8 cellular contexts compared by ENCODE assay signal in genomic region chr5:1653708-1654651, GRCh38.
DNase-seq lines count a peak whose midpoint lies in the region; ATAC-seq, FAIRE-seq and TF ChIP-seq lines count a peak whose summit lies in the region.
"Not testable (repeated sequence)": the region's sequence is repeated elsewhere in the genome, so short reads cannot be mapped to it uniquely, and the experiment has no call there.

No MANE protein-coding gene starts in this region.

- H3K9me3 ChIP-seq in GM12878 (replicated peaks; ENCODE audit: control insufficient read depth, insufficient read depth, low read length); right cardiac atrium (ENCODE audit: control insufficient read depth, low read length): not testable (repeated sequence)

- H3K9me3 Mint-ChIP-seq in activated B cell treated with CpG ODN at 0.5 μM for 24 hours: not testable (repeated sequence)

- H3K4me2 ChIP-seq in GM12878 (ENCODE audit: control insufficient read depth, insufficient read depth): peak overlapping the region; percentile 48; the same call in 1 of the 2 replicates

- 2% methylated on average over 32 of the region's 58 CpGs for WGBS in GM12878 (ENCODE audit: insufficient coverage, insufficient replicate concordance, low lambda C conversion rate, missing lambda C conversion rate)
- WGBS in right cardiac atrium: 7% methylated on average over 50 of the region's 58 CpGs

- not testable (repeated sequence) for H3K36me3 Mint-ChIP-seq in activated B cell treated with CpG ODN at 0.5 μM for 24 hours (ENCODE audit: low read depth)

- not testable (repeated sequence) for H4K20me1 ChIP-seq in GM12878 (ENCODE audit: control insufficient read depth, insufficient read depth)

- intact Hi-C loops in activated B cell treated with CpG ODN at 0.5 μM for 24 hours (cut with micrococcal nuclease) (loop anchor here (5.0 kb wide), 1 partner anchor 143 kb away; the partner anchor contains the start of gene MRPL36), right cardiac atrium (cut with DNase I) (loop anchor here in 1 of 4 donors (10.0 kb wide), 1 partner anchor 489 kb away; no protein-coding TSS in a partner anchor)
- intact Hi-C loops in GM12878 (cut with micrococcal nuclease; ENCODE audit: unreplicated experiment): not testable (repeated sequence)

- not testable (repeated sequence) for FAIRE-seq in GM12878 (lab: Jason Lieb, UNC)

- RAD21 ChIA-PET in GM12878 (lab: Charles Lee; ENCODE audit: unreplicated experiment): interaction anchor here (1.0 to 1.9 kb wide), 3 partner anchors 9 to 446 kb away, joined by 4 to 6 read pairs (median 5); no protein-coding TSS in a partner anchor

- H3K79me2 ChIP-seq in GM12878 (ENCODE audit: control insufficient read depth, insufficient read depth, low read length): not testable (repeated sequence)

- not testable (repeated sequence) for H2AFZ ChIP-seq in GM12878 (ENCODE audit: control insufficient read depth, low read depth, low read length)

- TF ChIP-seq RAD21 in GM12878 (IDR thresholded peaks at IDR 0.05; ENCODE audit: insufficient read depth, low read depth, low read length): peak; percentile 4; the same call in 1 of the 2 replicates

- H3K9ac ChIP-seq in GM12878 (ENCODE audit: control insufficient read depth, insufficient read depth, low read length): not testable (repeated sequence)

- H3K4me1 ChIP-seq in GM12878 (ENCODE audit: control insufficient read depth, insufficient read depth, low read length); right cardiac atrium (ENCODE audit: control insufficient read depth, insufficient read depth, low read length): not testable (repeated sequence)

- SMC1A ChIA-PET in GM12878 (lab: Charles Lee; ENCODE audit: uncharacterized antibody, unreplicated experiment): not testable (repeated sequence)

- not testable (repeated sequence) for DNase-seq in BJ (ENCODE audit: low read depth); Jurkat, Clone E6-1 (ENCODE audit: low read depth, low spot score); GM12878 (ENCODE audit: low read depth, low spot score)
- DNase-seq in activated B cell treated with CpG ODN at 0.5 μM for 24 hours (peak; percentile 61), right cardiac atrium (peak in 1 of 3 donors; percentile 67), retina (peak; percentile 65)

- peak overlapping the region; percentile 66 for H3K4me3 Mint-ChIP-seq in activated B cell treated with CpG ODN at 0.5 μM for 24 hours

- POLR2A ChIA-PET in BJ (lab: Charles Lee); GM12878 (lab: Charles Lee): not testable (repeated sequence)
- POLR2A ChIA-PET in activated B cell treated with CpG ODN at 0.5 μM for 24 hours (lab: Charles Lee): interaction anchor here (0.9 to 1.8 kb wide), 9 partner anchors 9 to 761 kb away, joined by 3 to 6 read pairs (median 4); partner anchors contain the start of genes BRD9, NDUFS6 and TRIP13

- H3K4me3 ChIP-seq in BJ (ENCODE audit: low read depth, low read length): peak overlapping the region; percentile 27
- H3K4me3 ChIP-seq in Jurkat, Clone E6-1 (ENCODE audit: low read length): peak overlapping the region; percentile 37
- H3K4me3 ChIP-seq in GM12878; right cardiac atrium (ENCODE audit: low read length): not testable (repeated sequence)

- not testable (repeated sequence) for H3K27ac ChIP-seq in GM12878 (ENCODE audit: control insufficient read depth, insufficient read depth); right cardiac atrium (ENCODE audit: low read length)

- ATAC-seq in GM19043 (IDR thresholded peaks at IDR 0.05; ENCODE audit: low read depth, unreplicated experiment) (peak; percentile 78), HG02763 (IDR thresholded peaks at IDR 0.05; ENCODE audit: unreplicated experiment) (peak; percentile 89), activated B cell treated with CpG ODN at 0.5 μM for 24 hours (ENCODE audit: low read depth) (peak; percentile 83), GM12878 (peak; percentile 97), right cardiac atrium (peak; percentile 84 to 89)

- CTCF ChIA-PET in BJ (lab: Yijun Ruan, JAX) (interaction anchor here (0.8 to 2.0 kb wide), 11 partner anchors 9 to 730 kb away, joined by 3 to 11 read pairs (median 4); no protein-coding TSS in a partner anchor), activated B cell treated with CpG ODN at 0.5 μM for 24 hours (lab: Charles Lee) (interaction anchor here (1.2 to 2.5 kb wide), 5 partner anchors 9 to 730 kb away, joined by 3 to 12 read pairs (median 6); no protein-coding TSS in a partner anchor), GM12878 (lab: Yijun Ruan, JAX) (interaction anchor here (0.6 to 1.9 kb wide), 10 partner anchors 9 to 1435 kb away, joined by 3 to 12 read pairs (median 4); no protein-coding TSS in a partner anchor)

- H3K27me3 ChIP-seq in BJ (ENCODE audit: control insufficient read depth, insufficient read depth, low read length): peaks cover 14% of the 10 kb centered on the region
- not testable (repeated sequence) for H3K27me3 ChIP-seq in GM12878 (replicated peaks in 1 of 2; ENCODE audit: control insufficient read depth in 2 of 2, insufficient read depth in 2 of 2, low read length in 1 of 2); right cardiac atrium (ENCODE audit: control insufficient read depth, insufficient read depth)

- H3K27ac Mint-ChIP-seq in activated B cell treated with CpG ODN at 0.5 μM for 24 hours: not testable (repeated sequence)

- peaks cover 32% of the 10 kb centered on the region for H3K4me1 Mint-ChIP-seq in activated B cell treated with CpG ODN at 0.5 μM for 24 hours

- H3K27me3 Mint-ChIP-seq in activated B cell treated with CpG ODN at 0.5 μM for 24 hours: peaks cover 22% of the 10 kb centered on the region

- not testable (repeated sequence) for H3K36me3 ChIP-seq in BJ (ENCODE audit: control insufficient read depth, insufficient read depth, low read length); GM12878 (ENCODE audit: control insufficient read depth in 2 of 2, insufficient read depth in 2 of 2, low read length in 1 of 2)

- 0 out of 2 replicates have a peak, but pooled peaks have one; percentile 22 for TF ChIP-seq CTCF in BJ (IDR thresholded peaks at IDR 0.05; ENCODE audit: insufficient read depth, low read depth, low read length)
- TF ChIP-seq CTCF in activated B cell treated with CpG ODN at 0.5 μM for 24 hours (IDR thresholded peaks at IDR 0.05): not testable (repeated sequence)
- TF ChIP-seq CTCF in GM12878 (IDR thresholded peaks at IDR 0.05 in 2 of 3, conservative IDR thresholded peaks at IDR 0.05 in 1 of 3; ENCODE audit: control insufficient read depth in 2 of 3, extremely low read depth in 1 of 3, insufficient read depth in 1 of 3, low read depth in 3 of 3, low read length in 3 of 3): peak; percentile 7 to 30 (median 22); a peak in 2 of 6 replicates

- in situ Hi-C loops in GM12878 (cut with MboI): loop anchor here (10.0 kb wide), 1 partner anchor 719 kb away; no protein-coding TSS in a partner anchor

- not testable (repeated sequence) for BruUV-seq in GM12878 (replicated peaks; lab: Mats Ljungman, UMichigan)

- TF ChIP-seq EP300 in GM12878 (IDR thresholded peaks at IDR 0.05; ENCODE audit: borderline replicate concordance in 1 of 2, control insufficient read depth in 1 of 2, low read depth in 2 of 2, low read length in 2 of 2): not testable (repeated sequence)

- not testable (repeated sequence) for TF ChIP-seq POLR2A in GM12878 (IDR thresholded peaks at IDR 0.05; ENCODE audit: low read depth, low read length)

TF ChIP-seq in GM12878, 131 proteins besides CTCF, POLR2A, EP300 and RAD21:
- 0 out of 4 replicates have a peak, but pooled peaks of 1 of the 2 experiments have one; percentile 44 for TF ChIP-seq BHLHE40 (IDR thresholded peaks at IDR 0.05; ENCODE audit: borderline replicate concordance in 1 of 2, low read depth in 2 of 2, low read length in 1 of 2)
